ENCODE assay signal across 7 cellular contexts in the genomic region with DNA sequence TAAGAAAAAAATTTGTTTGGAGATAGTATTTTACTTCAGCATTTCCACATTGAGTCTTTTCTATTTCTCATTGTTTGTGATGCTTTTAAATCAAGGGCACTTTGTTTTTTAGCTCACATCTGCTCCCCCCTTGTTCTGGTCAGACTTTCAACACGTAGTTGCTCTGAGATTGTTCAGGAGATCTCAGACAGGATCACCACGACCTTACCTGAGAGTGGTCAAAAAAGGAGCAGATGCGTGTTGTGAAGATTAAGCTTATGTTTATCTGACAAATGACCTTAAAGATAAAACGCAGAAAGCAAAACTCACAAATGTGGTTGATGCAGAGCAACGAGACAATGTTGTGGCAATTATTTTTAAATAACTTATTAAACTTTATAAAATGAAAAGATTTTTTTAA.
"Had no signal": no experiment of that assay in that cellular context is flagged by ENCODE, and none has a peak within 500 bp of the region (broad histone marks: within the 10 kb centered on the region; RNA-seq: fewer than 3 reads in every experiment).

No MANE protein-coding gene starts in this region.

- H3K27ac ChIP-seq: HL-60 had no signal

- H3K27me3 Mint-ChIP-seq: IgD-negative memory B cell had no signal

- H3K4me3 ChIP-seq: K562 had no signal

- H3K4me1 Mint-ChIP-seq: IgD-negative memory B cell had no signal

- H3K4me3 Mint-ChIP-seq: IgD-negative memory B cell had no signal

- ATAC-seq: HepG2, K562 had no signal

- DNase-seq: IMR-90, KBM-7, KG1 had no signal

- H3K27ac Mint-ChIP-seq: IgD-negative memory B cell had no signal
